ENCODE assay signal across 1 cellular context in genomic region chr3:156772588-156773206, GRCh38.
TF ChIP-seq lines count a peak whose summit lies in the region.

No MANE protein-coding gene starts in this region.

TF ChIP-seq in WTC11, 78 proteins besides CTCF, POLR2A, EP300 and RAD21 (continued from another document):
- TF ChIP-seq ZNF512 (CRISPR knock-in tag; IDR thresholded peaks at IDR 0.05; ENCODE audit: borderline replicate concordance): no peak
- TF ChIP-seq USF2 (CRISPR knock-in tag; IDR thresholded peaks at IDR 0.05): no peak
- TF ChIP-seq PRDM15 (CRISPR knock-in tag; IDR thresholded peaks at IDR 0.05): no peak
- TF ChIP-seq RELA (CRISPR knock-in tag; IDR thresholded peaks at IDR 0.05; ENCODE audit: borderline replicate concordance): no peak
- TF ChIP-seq, protein P1, sequence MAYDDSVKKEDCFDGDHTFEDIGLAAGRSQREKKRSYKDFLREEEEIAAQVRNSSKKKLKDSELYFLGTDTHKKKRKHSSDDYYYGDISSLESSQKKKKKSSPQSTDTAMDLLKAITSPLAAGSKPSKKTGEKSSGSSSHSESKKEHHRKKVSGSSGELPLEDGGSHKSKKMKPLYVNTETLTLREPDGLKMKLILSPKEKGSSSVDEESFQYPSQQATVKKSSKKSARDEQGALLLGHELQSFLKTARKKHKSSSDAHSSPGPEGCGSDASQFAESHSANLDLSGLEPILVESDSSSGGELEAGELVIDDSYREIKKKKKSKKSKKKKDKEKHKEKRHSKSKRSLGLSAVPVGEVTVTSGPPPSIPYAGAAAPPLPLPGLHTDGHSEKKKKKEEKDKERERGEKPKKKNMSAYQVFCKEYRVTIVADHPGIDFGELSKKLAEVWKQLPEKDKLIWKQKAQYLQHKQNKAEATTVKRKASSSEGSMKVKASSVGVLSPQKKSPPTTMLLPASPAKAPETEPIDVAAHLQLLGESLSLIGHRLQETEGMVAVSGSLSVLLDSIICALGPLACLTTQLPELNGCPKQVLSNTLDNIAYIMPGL (CRISPR knock-in tag; IDR thresholded peaks at IDR 0.05): no peak
- no peak for TF ChIP-seq IRF2 (CRISPR knock-in tag; IDR thresholded peaks at IDR 0.05; ENCODE audit: borderline replicate concordance, low read depth)
- no peak for TF ChIP-seq ZNF416 (CRISPR knock-in tag; IDR thresholded peaks at IDR 0.05)
- no peak for TF ChIP-seq NFATC4 (CRISPR knock-in tag; IDR thresholded peaks at IDR 0.05)
- TF ChIP-seq FOXP1 (CRISPR knock-in tag; IDR thresholded peaks at IDR 0.05; ENCODE audit: borderline replicate concordance): no peak
- no peak for TF ChIP-seq MXD4 (CRISPR knock-in tag; IDR thresholded peaks at IDR 0.05; ENCODE audit: borderline replicate concordance)
- TF ChIP-seq ZNF671 (CRISPR knock-in tag; IDR thresholded peaks at IDR 0.05): no peak
- TF ChIP-seq, protein P2, sequence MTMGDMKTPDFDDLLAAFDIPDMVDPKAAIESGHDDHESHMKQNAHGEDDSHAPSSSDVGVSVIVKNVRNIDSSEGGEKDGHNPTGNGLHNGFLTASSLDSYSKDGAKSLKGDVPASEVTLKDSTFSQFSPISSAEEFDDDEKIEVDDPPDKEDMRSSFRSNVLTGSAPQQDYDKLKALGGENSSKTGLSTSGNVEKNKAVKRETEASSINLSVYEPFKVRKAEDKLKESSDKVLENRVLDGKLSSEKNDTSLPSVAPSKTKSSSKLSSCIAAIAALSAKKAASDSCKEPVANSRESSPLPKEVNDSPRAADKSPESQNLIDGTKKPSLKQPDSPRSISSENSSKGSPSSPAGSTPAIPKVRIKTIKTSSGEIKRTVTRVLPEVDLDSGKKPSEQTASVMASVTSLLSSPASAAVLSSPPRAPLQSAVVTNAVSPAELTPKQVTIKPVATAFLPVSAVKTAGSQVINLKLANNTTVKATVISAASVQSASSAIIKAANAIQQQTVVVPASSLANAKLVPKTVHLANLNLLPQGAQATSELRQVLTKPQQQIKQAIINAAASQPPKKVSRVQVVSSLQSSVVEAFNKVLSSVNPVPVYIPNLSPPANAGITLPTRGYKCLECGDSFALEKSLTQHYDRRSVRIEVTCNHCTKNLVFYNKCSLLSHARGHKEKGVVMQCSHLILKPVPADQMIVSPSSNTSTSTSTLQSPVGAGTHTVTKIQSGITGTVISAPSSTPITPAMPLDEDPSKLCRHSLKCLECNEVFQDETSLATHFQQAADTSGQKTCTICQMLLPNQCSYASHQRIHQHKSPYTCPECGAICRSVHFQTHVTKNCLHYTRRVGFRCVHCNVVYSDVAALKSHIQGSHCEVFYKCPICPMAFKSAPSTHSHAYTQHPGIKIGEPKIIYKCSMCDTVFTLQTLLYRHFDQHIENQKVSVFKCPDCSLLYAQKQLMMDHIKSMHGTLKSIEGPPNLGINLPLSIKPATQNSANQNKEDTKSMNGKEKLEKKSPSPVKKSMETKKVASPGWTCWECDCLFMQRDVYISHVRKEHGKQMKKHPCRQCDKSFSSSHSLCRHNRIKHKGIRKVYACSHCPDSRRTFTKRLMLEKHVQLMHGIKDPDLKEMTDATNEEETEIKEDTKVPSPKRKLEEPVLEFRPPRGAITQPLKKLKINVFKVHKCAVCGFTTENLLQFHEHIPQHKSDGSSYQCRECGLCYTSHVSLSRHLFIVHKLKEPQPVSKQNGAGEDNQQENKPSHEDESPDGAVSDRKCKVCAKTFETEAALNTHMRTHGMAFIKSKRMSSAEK (CRISPR knock-in tag; IDR thresholded peaks at IDR 0.05; ENCODE audit: borderline replicate concordance): no peak
- TF ChIP-seq, protein P3, sequence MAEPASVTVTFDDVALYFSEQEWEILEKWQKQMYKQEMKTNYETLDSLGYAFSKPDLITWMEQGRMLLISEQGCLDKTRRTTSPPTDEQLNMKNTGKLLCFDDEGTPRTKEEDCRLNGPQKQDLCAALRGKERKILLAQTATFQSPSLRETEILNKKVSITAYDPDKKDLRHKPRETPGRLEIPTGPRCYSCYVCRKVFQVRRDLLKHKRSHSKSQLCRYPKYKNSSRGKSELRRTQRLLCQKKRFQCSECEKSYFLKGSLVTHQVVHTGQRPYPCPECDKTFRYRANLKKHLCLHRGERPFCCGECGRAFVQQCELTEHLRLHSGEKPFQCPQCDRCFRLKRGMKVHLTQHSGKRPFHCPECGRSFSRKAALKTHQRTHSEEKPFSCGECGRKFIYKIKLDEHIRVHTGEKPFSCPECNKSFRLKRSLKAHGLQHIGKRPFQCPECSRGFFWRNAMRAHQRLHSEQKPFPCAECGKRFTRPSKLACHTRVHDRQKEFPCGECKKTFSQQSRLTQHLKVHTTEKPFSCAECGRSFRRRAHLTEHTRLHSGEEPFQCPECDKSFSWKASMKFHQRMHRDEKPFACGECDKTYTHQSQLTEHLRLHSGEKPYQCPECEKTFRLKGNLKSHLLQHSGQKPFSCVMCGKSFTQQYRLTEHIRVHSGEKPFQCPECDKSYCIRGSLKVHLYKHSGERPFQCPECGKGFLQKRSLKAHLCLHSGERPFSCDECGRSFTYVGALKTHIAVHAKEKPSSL (CRISPR knock-in tag; conservative IDR thresholded peaks at IDR 0.05): no peak
